8 cellular contexts compared by ENCODE assay signal in genomic region chr11:35487532-35488078, GRCh38. TPM values are rescaled to one million over a fixed set of nuclear protein-coding genes. Genes with fewer than 3 reads are reported as not detected.
DNase-seq lines count a peak whose midpoint lies in the region; ATAC-seq and TF ChIP-seq lines count a peak whose summit lies in the region.

No MANE protein-coding gene starts in this region.

- H3K36me3 ChIP-seq in gastroesophageal sphincter (no peaks in the 10 kb centered on the region), tibial nerve (no peaks in the 10 kb centered on the region)

- peak; percentile 21 for ATAC-seq in gastroesophageal sphincter
- ATAC-seq in HG02852 (IDR thresholded peaks at IDR 0.05; ENCODE audit: unreplicated experiment), result no peak

- H3K4me3 ChIP-seq in gastroesophageal sphincter (no peak overlapping the region), tibial nerve (no peak overlapping the region)

- no peak overlapping the region for H3K27ac ChIP-seq in RWPE1
- H3K27ac ChIP-seq in gastroesophageal sphincter, result no peak overlapping the region
- H3K27ac ChIP-seq in tibial nerve, result no peak overlapping the region

- H3K9me3 ChIP-seq in gastroesophageal sphincter, result peaks cover 0 to 13% (median 0%) of the 10 kb centered on the region in 3 donors
- H3K9me3 ChIP-seq in tibial nerve, result peaks cover 0 to 9% (median under 1%) of the 10 kb centered on the region in 4 donors

- no peak for TF ChIP-seq POLR2A in gastroesophageal sphincter (IDR thresholded peaks at IDR 0.05)
- no peak for TF ChIP-seq POLR2A in tibial nerve (IDR thresholded peaks at IDR 0.05)

- peak; percentile 15; the same call in 1 of the 2 replicates for TF ChIP-seq CTCF in RWPE1 (conservative IDR thresholded peaks at IDR 0.05; ENCODE audit: low read depth)
- TF ChIP-seq CTCF in gastroesophageal sphincter (IDR thresholded peaks at IDR 0.05), result peak in 1 of 4 experiments; percentile 36
- peak in 3 of 5 experiments; percentile 8 to 42 (median 30) for TF ChIP-seq CTCF in tibial nerve (IDR thresholded peaks at IDR 0.05)

- peak; percentile 10 for DNase-seq in stimulated activated CD4-positive, alpha-beta T cell treated with anti-CD3 and anti-CD28 coated beads, Interleukin-15, amount 100 ng/mL, for 24 hours
- DNase-seq in stimulated activated CD4-positive, alpha-beta T cell treated with anti-CD3 and anti-CD28 coated beads, Interleukin-2, amount 100 ng/mL, for 48 hours, result no peak
- DNase-seq in RWPE1 (ENCODE audit: low spot score) (no peak), tibial nerve (ENCODE audit: low spot score in 2 of 2) (peak; percentile 29 to 70), T-helper 1 cell (no peak)
- no peak for DNase-seq in activated effector memory CD4-positive, alpha-beta T cell treated with anti-CD3 and anti-CD28 coated beads, Interleukin-2, amount 50 U/mL, for 16 hours

- peaks cover 9% of the 10 kb centered on the region for H3K27me3 ChIP-seq in gastroesophageal sphincter
- H3K27me3 ChIP-seq in tibial nerve, result no peaks in the 10 kb centered on the region

- CTCF ChIA-PET in RWPE1 (lab: Yijun Ruan, JAX), result interaction anchor here (0.6 to 1.2 kb wide), 6 partner anchors 12 to 455 kb away, joined by 3 to 5 read pairs (median 4); no protein-coding TSS in a partner anchor

- TF ChIP-seq EP300 in gastroesophageal sphincter (IDR thresholded peaks at IDR 0.05), result no peak
- TF ChIP-seq EP300 in tibial nerve (IDR thresholded peaks at IDR 0.05), result no peak

- peaks cover 0 to 12% (median 0%) of the 10 kb centered on the region in 3 donors for H3K4me1 ChIP-seq in gastroesophageal sphincter
- H3K4me1 ChIP-seq in tibial nerve, result peaks cover 0 to 23% (median 0%) of the 10 kb centered on the region in 4 donors

- POLR2A ChIA-PET in RWPE1 (lab: Yijun Ruan, JAX; ENCODE audit: low non-redundant PET), result no interaction called here

- WGBS in gastroesophageal sphincter (ENCODE audit: low coverage in 1 of 2), 2 donors, result 18 to 27% methylated on average over 2 to 6 of the region's 6 CpGs
- 40% methylated on average over 6 of the region's 6 CpGs for WGBS in tibial nerve, 2 donors

RNA-seq across cellular contexts. Expression of gene PAMR1, which starts 37.8 kb away (rescaled TPM):
- total RNA-seq in gastroesophageal sphincter (10 to 100 TPM in 1 of 4 donors, 1 to 10 TPM in 3; 4.2 to 17.3 (median 5.6) TPM), tibial nerve (10 to 100 TPM in 1 of 4 donors, 1 to 10 TPM in 3; 6.9 to 10.8 (median 7.7) TPM)

Comparison
In these comparisons a context has a peak if more than half of its experiments do, and no peak if none do; other contexts are left out.
1. DNase-seq: peak in stimulated activated CD4-positive, alpha-beta T cell treated with anti-CD3 and anti-CD28 coated beads, Interleukin-15, amount 100 ng/mL, for 24 hours (single experiment) and tibial nerve (2 of 2); none in stimulated activated CD4-positive, alpha-beta T cell treated with anti-CD3 and anti-CD28 coated beads, Interleukin-2, amount 100 ng/mL, for 48 hours (0 of 2), RWPE1 (single experiment), activated effector memory CD4-positive, alpha-beta T cell treated with anti-CD3 and anti-CD28 coated beads, Interleukin-2, amount 50 U/mL, for 16 hours (single experiment) and T-helper 1 cell (0 of 5).